Comparison of ENCODE assay signal across 8 cellular contexts in genomic region chr15:40565333-40566238, GRCh38. TPM values are rescaled to one million over a fixed set of nuclear protein-coding genes. Genes with fewer than 3 reads are reported as not detected.
A peak's percentile ranks its signal among the peaks of the same experiment; 100 is the strongest.
DNase-seq lines count a peak whose midpoint lies in the region; ATAC-seq and TF ChIP-seq lines count a peak whose summit lies in the region.

No MANE protein-coding gene starts in this region.

- intact Hi-C loops in thyroid gland (cut with DNase I) (loop anchor here (5.0 to 10.0 kb wide), 2 partner anchors 123 to 209 kb away; partner anchors contain the start of gene BAHD1), posterior cingulate gyrus (cut with DNase I) (loop anchor here (1.0 to 10.0 kb wide), 6 partner anchors 28 to 549 kb away; partner anchors contain the start of genes BAHD1, INO80, RAD51 and RMDN3)

- POLR2A ChIA-PET in activated CD4-positive, alpha-beta T cell treated with anti-CD3 and anti-CD28 coated beads, Interleukin-2, amount 10 ng/mL, durations not matched to agents 7 days and 5 days (lab: Charles Lee): interaction anchor here (1.3 to 1.5 kb wide), 2 partner anchors 32 to 129 kb away, joined by 3 to 4 read pairs; partner anchors contain the start of gene RAD51
- POLR2A ChIA-PET in activated naive CD8-positive, alpha-beta T cell treated with anti-CD3 and anti-CD28 coated beads, Interleukin-2, amount 10 ng/mL, durations not matched to agents 7 days and 5 days (lab: Charles Lee): interaction anchor here (0.7 to 1.8 kb wide), 9 partner anchors 8 to 330 kb away, joined by 3 to 9 read pairs (median 4); partner anchors contain the start of genes CHST14 and KNL1

- no peak for TF ChIP-seq POLR2A in thyroid gland (IDR thresholded peaks at IDR 0.05)

- H3K4me1 Mint-ChIP-seq in activated CD4-positive, alpha-beta T cell treated with anti-CD3 and anti-CD28 coated beads, Interleukin-2, amount 10 ng/mL, durations not matched to agents 7 days and 5 days: peaks cover 50% of the 10 kb centered on the region
- H3K4me1 Mint-ChIP-seq in activated naive CD8-positive, alpha-beta T cell treated with anti-CD3 and anti-CD28 coated beads, Interleukin-2, amount 10 ng/mL, durations not matched to agents 7 days and 5 days: peaks cover 41% of the 10 kb centered on the region

- WGBS in thyroid gland, 2 donors: 48 to 53% methylated on average over 18 to 19 of the region's 20 CpGs

- peaks cover 15 to 24% of the 10 kb centered on the region in 2 donors for H3K4me1 ChIP-seq in thyroid gland

- peaks cover 13% of the 10 kb centered on the region for H3K36me3 Mint-ChIP-seq in activated CD4-positive, alpha-beta T cell treated with anti-CD3 and anti-CD28 coated beads, Interleukin-2, amount 10 ng/mL, durations not matched to agents 7 days and 5 days (ENCODE audit: low read depth)
- peaks cover 10% of the 10 kb centered on the region for H3K36me3 Mint-ChIP-seq in activated naive CD8-positive, alpha-beta T cell treated with anti-CD3 and anti-CD28 coated beads, Interleukin-2, amount 10 ng/mL, durations not matched to agents 7 days and 5 days

- CTCF ChIA-PET in activated CD4-positive, alpha-beta T cell treated with anti-CD3 and anti-CD28 coated beads, Interleukin-2, amount 10 ng/mL, durations not matched to agents 7 days and 5 days (lab: Charles Lee): interaction anchor here (0.6 to 2.0 kb wide), 7 partner anchors 12 to 320 kb away, joined by 3 to 9 read pairs (median 4); no protein-coding TSS in a partner anchor

- peak overlapping the region; percentile 97 for H3K4me3 Mint-ChIP-seq in activated CD4-positive, alpha-beta T cell treated with anti-CD3 and anti-CD28 coated beads, Interleukin-2, amount 10 ng/mL, durations not matched to agents 7 days and 5 days
- H3K4me3 Mint-ChIP-seq in activated naive CD8-positive, alpha-beta T cell treated with anti-CD3 and anti-CD28 coated beads, Interleukin-2, amount 10 ng/mL, durations not matched to agents 7 days and 5 days: peak overlapping the region; percentile 93

- no peak for TF ChIP-seq CTCF in thyroid gland (IDR thresholded peaks at IDR 0.05)

- no peaks in the 10 kb centered on the region for H3K9me3 Mint-ChIP-seq in activated CD4-positive, alpha-beta T cell treated with anti-CD3 and anti-CD28 coated beads, Interleukin-2, amount 10 ng/mL, durations not matched to agents 7 days and 5 days
- H3K9me3 Mint-ChIP-seq in activated naive CD8-positive, alpha-beta T cell treated with anti-CD3 and anti-CD28 coated beads, Interleukin-2, amount 10 ng/mL, durations not matched to agents 7 days and 5 days: no peaks in the 10 kb centered on the region

- peak overlapping the region; percentile 97 for H3K27ac Mint-ChIP-seq in activated CD4-positive, alpha-beta T cell treated with anti-CD3 and anti-CD28 coated beads, Interleukin-2, amount 10 ng/mL, durations not matched to agents 7 days and 5 days
- peak overlapping the region; percentile 91 for H3K27ac Mint-ChIP-seq in activated naive CD8-positive, alpha-beta T cell treated with anti-CD3 and anti-CD28 coated beads, Interleukin-2, amount 10 ng/mL, durations not matched to agents 7 days and 5 days

- ATAC-seq in activated naive CD8-positive, alpha-beta T cell treated with anti-CD3 and anti-CD28 coated beads, Interleukin-2, amount 10 ng/mL, durations not matched to agents 7 days and 5 days (ENCODE audit: low read depth): no peak
- no peak for ATAC-seq in HG03457 (IDR thresholded peaks at IDR 0.05; ENCODE audit: unreplicated experiment)
- ATAC-seq in HG02938 (IDR thresholded peaks at IDR 0.05; ENCODE audit: unreplicated experiment): no peak

- H3K4me3 ChIP-seq in thyroid gland (replicated peaks in 1 of 3): peak overlapping the region in 1 of 3 donors; percentile 61

- no peak for DNase-seq in activated CD4-positive, alpha-beta T cell treated with anti-CD3 and anti-CD28 coated beads, Interleukin-2, amount 10 ng/mL, durations not matched to agents 7 days and 5 days
- no peak for DNase-seq in activated CD4-positive, alpha-beta T cell treated with anti-CD3 and anti-CD28 coated beads for 4 hours
- no peak for DNase-seq in activated naive CD8-positive, alpha-beta T cell treated with anti-CD3 and anti-CD28 coated beads, Interleukin-2, amount 10 ng/mL, durations not matched to agents 7 days and 5 days
- DNase-seq in thyroid gland: no peak
- DNase-seq in posterior cingulate gyrus: no peak

- no peaks in the 10 kb centered on the region for H3K9me3 ChIP-seq in thyroid gland

- no peaks in the 10 kb centered on the region for H3K27me3 ChIP-seq in layer of hippocampus (ENCODE audit: control insufficient read depth, insufficient read depth, low read length)
- H3K27me3 ChIP-seq in thyroid gland: no peaks in the 10 kb centered on the region

- H3K27ac ChIP-seq in layer of hippocampus (ENCODE audit: low read depth, low read length): peak overlapping the region; percentile 13
- peak overlapping the region in 2 of 3 donors; percentile 78 to 91 for H3K27ac ChIP-seq in thyroid gland

- H3K36me3 ChIP-seq in thyroid gland: peaks cover 0 to 3% of the 10 kb centered on the region in 2 donors

- peaks cover 2% of the 10 kb centered on the region for H3K27me3 Mint-ChIP-seq in activated CD4-positive, alpha-beta T cell treated with anti-CD3 and anti-CD28 coated beads, Interleukin-2, amount 10 ng/mL, durations not matched to agents 7 days and 5 days
- H3K27me3 Mint-ChIP-seq in activated naive CD8-positive, alpha-beta T cell treated with anti-CD3 and anti-CD28 coated beads, Interleukin-2, amount 10 ng/mL, durations not matched to agents 7 days and 5 days: peaks cover 6% of the 10 kb centered on the region

RNA-seq across cellular contexts. Expression of gene CCDC32, which starts 0.7 kb away (rescaled TPM):
- total RNA-seq in activated CD4-positive, alpha-beta T cell treated with anti-CD3 and anti-CD28 coated beads, Interleukin-2, amount 10 ng/mL, durations not matched to agents 7 days and 5 days: 10 to 100 TPM; 17.0 to 22.7 TPM
- 10 to 100 TPM; 26.2 to 26.8 TPM for total RNA-seq in activated naive CD8-positive, alpha-beta T cell treated with anti-CD3 and anti-CD28 coated beads, Interleukin-2, amount 10 ng/mL, durations not matched to agents 7 days and 5 days
- 10 to 100 TPM; 36.8 to 49.0 (median 43.7) TPM for total RNA-seq in thyroid gland

RNA-seq across cellular contexts. Expression of gene RPUSD2, which starts 3.5 kb away (rescaled TPM):
- 10 to 100 TPM in 1 of 2 experiments, 1 to 10 TPM in 1; 10.0 to 13.0 TPM for total RNA-seq in activated CD4-positive, alpha-beta T cell treated with anti-CD3 and anti-CD28 coated beads, Interleukin-2, amount 10 ng/mL, durations not matched to agents 7 days and 5 days
- 10 to 100 TPM; 15.8 to 17.7 TPM for total RNA-seq in activated naive CD8-positive, alpha-beta T cell treated with anti-CD3 and anti-CD28 coated beads, Interleukin-2, amount 10 ng/mL, durations not matched to agents 7 days and 5 days
- total RNA-seq in thyroid gland: 10 to 100 TPM in 1 of 4 donors, 1 to 10 TPM in 3; 5.8 to 10.1 (median 7.1) TPM

RNA-seq across cellular contexts. Expression of gene KNL1, which starts 28.5 kb away (rescaled TPM):
- 10 to 100 TPM; 62.2 to 69.0 TPM for total RNA-seq in activated CD4-positive, alpha-beta T cell treated with anti-CD3 and anti-CD28 coated beads, Interleukin-2, amount 10 ng/mL, durations not matched to agents 7 days and 5 days
- 10 to 100 TPM; 43.8 to 46.2 TPM for total RNA-seq in activated naive CD8-positive, alpha-beta T cell treated with anti-CD3 and anti-CD28 coated beads, Interleukin-2, amount 10 ng/mL, durations not matched to agents 7 days and 5 days
- 1 to 10 TPM in 2 of 4 donors, under 1 TPM in 2; 0.78 to 3.8 (median 0.93) TPM for total RNA-seq in thyroid gland

Comparison
In these comparisons a context has a peak if more than half of its experiments do, and no peak if none do; other contexts are left out.
1. RNA of gene KNL1, which starts 28.5 kb away (total RNA-seq): 62.2 to 69.0 TPM in activated CD4-positive, alpha-beta T cell treated with anti-CD3 and anti-CD28 coated beads, Interleukin-2, amount 10 ng/mL, durations not matched to agents 7 days and 5 days and 43.8 to 46.2 TPM in activated naive CD8-positive, alpha-beta T cell treated with anti-CD3 and anti-CD28 coated beads, Interleukin-2, amount 10 ng/mL, durations not matched to agents 7 days and 5 days; 0.78 to 3.8 TPM in thyroid gland; every median in the first group is over 4 times any median in the second.